8 cellular contexts compared by ENCODE assay signal in the genomic region with DNA sequence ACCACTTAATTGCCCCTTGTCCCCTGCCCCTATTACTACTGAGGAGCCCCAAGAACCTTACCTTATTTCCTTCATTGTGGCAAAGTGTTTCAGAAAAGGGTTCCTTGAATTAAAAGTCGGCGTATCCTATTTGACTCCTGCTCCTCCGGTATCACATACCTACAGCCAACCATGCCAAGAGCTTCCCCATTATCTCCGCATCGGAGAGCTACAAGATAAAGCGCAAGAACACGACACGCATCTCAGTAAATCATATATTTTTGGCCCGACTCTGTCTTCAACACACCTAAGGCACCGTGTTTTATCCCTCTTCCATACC. TPM values are rescaled to one million over a fixed set of nuclear protein-coding genes. Genes with fewer than 3 reads are reported as not detected.
DNase-seq lines count a peak whose midpoint lies in the region; ATAC-seq and TF ChIP-seq lines count a peak whose summit lies in the region.

No MANE protein-coding gene starts in this region.

- H3K79me2 ChIP-seq in ACC112 (ENCODE audit: control insufficient read depth, insufficient read depth, low read length, unreplicated experiment) (peaks cover 63% of the 10 kb centered on the region), SU-DHL-6 (ENCODE audit: insufficient read depth, low read length) (peaks cover 54% of the 10 kb centered on the region), hepatocyte (peaks cover 73% of the 10 kb centered on the region)

- H3K4me2 ChIP-seq in SU-DHL-6 (ENCODE audit: low read depth, low read length, poor library complexity, severe bottlenecking): peak overlapping the region; percentile 81
- H3K4me2 ChIP-seq in hepatocyte: peak overlapping the region; percentile 75

- H3K27me3 ChIP-seq in ACC112 (ENCODE audit: insufficient read depth, low read length) (no peaks in the 10 kb centered on the region), SU-DHL-6 (ENCODE audit: low read length) (no peaks in the 10 kb centered on the region), hepatocyte (no peaks in the 10 kb centered on the region)

- H3K36me3 ChIP-seq in ACC112 (ENCODE audit: insufficient read depth, low read length): peaks cover 25% of the 10 kb centered on the region
- H3K36me3 ChIP-seq in SU-DHL-6 (ENCODE audit: low read length): no peaks in the 10 kb centered on the region; the same call in 1 of the 2 replicates
- no peaks in the 10 kb centered on the region for H3K36me3 ChIP-seq in hepatocyte (replicated peaks; ENCODE audit: insufficient read depth, low read depth)

- H3K27ac ChIP-seq in ACC112 (ENCODE audit: low read depth, low read length) (peak overlapping the region; percentile 99), SU-DHL-6 (ENCODE audit: low read depth, low read length) (peak overlapping the region; percentile 89), hepatocyte (peak overlapping the region; percentile 93), temporal lobe (ENCODE audit: low read depth, low read length) (peak overlapping the region; percentile 98)

- TF ChIP-seq CTCF in SU-DHL-6 (IDR thresholded peaks at IDR 0.05; ENCODE audit: insufficient read depth, low read length, poor library complexity, severe bottlenecking) (no peak), hepatocyte (IDR thresholded peaks at IDR 0.05; ENCODE audit: poor library complexity) (no peak)

- H3K4me3 ChIP-seq in ACC112 (ENCODE audit: low read depth, low read length) (peak overlapping the region; percentile 89), SU-DHL-6 (ENCODE audit: insufficient read depth, low read length, poor library complexity, severe bottlenecking) (peak overlapping the region; percentile 79), hepatocyte (peak overlapping the region; percentile 58)

- H2AFZ ChIP-seq in ACC112 (ENCODE audit: low read length, unreplicated experiment): no peak overlapping the region
- H2AFZ ChIP-seq in SU-DHL-6 (ENCODE audit: low read depth, low read length, severe bottlenecking): peak overlapping the region; percentile 44
- peak overlapping the region; percentile 51 for H2AFZ ChIP-seq in hepatocyte

- H3K4me1 ChIP-seq in ACC112 (ENCODE audit: control insufficient read depth, insufficient read depth, low read length, unreplicated experiment) (peaks cover 16% of the 10 kb centered on the region), hepatocyte (ENCODE audit: insufficient read depth) (peaks cover 9% of the 10 kb centered on the region)

- peaks cover 17% of the 10 kb centered on the region for H3F3A ChIP-seq in SU-DHL-6 (ENCODE audit: insufficient read depth)

- H4K20me1 ChIP-seq in SU-DHL-6 (ENCODE audit: low read depth, low read length): peaks cover 6% of the 10 kb centered on the region; the same call in 1 of the 2 replicates
- no peaks in the 10 kb centered on the region for H4K20me1 ChIP-seq in hepatocyte (ENCODE audit: insufficient read depth, poor library complexity, severe bottlenecking)

- no peaks in the 10 kb centered on the region for H3K9me3 ChIP-seq in SU-DHL-6 (ENCODE audit: insufficient read depth, low read length)
- H3K9me3 ChIP-seq in hepatocyte (ENCODE audit: low read depth): no peaks in the 10 kb centered on the region

- H3K9ac ChIP-seq in SU-DHL-6 (ENCODE audit: low read length): peak overlapping the region; percentile 95

- WGBS in hepatocyte (ENCODE audit: low lambda C conversion rate, missing lambda C conversion rate): 0% methylated on average over 10 of the region's 10 CpGs

- H3K9me2 ChIP-seq in SU-DHL-6 (replicated peaks; ENCODE audit: insufficient read depth, low read length) (no peaks in the 10 kb centered on the region), hepatocyte (replicated peaks; ENCODE audit: insufficient read depth) (no peaks in the 10 kb centered on the region)

- ATAC-seq in GM18868 (IDR thresholded peaks at IDR 0.05; ENCODE audit: unreplicated experiment) (peak; percentile 5), HG03342 (IDR thresholded peaks at IDR 0.05; ENCODE audit: unreplicated experiment) (peak; percentile 19)

- DNase-seq in hepatocyte (ENCODE audit: low spot score) (peak; percentile 40), Ammon's horn (ENCODE audit: low spot score) (no peak)
- DNase-seq in activated CD4-positive, alpha-beta T cell treated with anti-CD3 and anti-CD28 coated beads for 4 hours: no peak

RNA-seq across cellular contexts. Expression of a gene that starts 0.6 kb away (rescaled TPM):
- total RNA-seq in hepatocyte (12.5 and 14.0 TPM in 2 replicates), temporal lobe (13.3 TPM)
- polyA plus RNA-seq in hepatocyte: 1.5 and 2.1 TPM in 2 replicates

RNA-seq across cellular contexts. Expression of a gene that starts 9.0 kb away (rescaled TPM):
- total RNA-seq in hepatocyte (306 and 312 TPM in 2 replicates), temporal lobe (99.6 TPM)
- 226 and 243 TPM in 2 replicates for polyA plus RNA-seq in hepatocyte
